ENCODE assay signal across 35 cellular contexts in the genomic region with DNA sequence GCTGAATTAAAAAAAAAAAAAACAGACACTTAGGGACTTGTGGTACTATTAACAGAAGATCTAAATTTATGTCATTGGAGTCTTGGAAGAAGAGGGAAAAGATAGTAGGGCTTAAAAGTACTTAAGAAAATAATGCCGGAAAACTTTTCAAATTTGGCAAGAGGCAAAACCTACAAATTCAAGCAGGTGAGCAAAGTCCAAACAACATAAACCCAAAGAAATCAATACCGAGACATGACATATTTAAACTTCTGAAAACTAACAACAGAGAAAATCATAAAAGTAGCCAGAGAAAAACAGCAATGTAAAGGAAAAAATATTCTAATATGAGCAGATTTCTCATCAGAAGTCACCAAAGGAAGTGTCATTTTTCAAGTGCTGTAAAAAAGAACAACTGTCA. TPM values are rescaled to one million over a fixed set of nuclear protein-coding genes. Genes with fewer than 3 reads are reported as not detected.
DNase-seq lines count a peak whose midpoint lies in the region; ATAC-seq, FAIRE-seq and TF ChIP-seq lines count a peak whose summit lies in the region.
"Had no signal": no experiment of that assay in that cellular context is flagged by ENCODE, and none has a peak within 500 bp of the region (broad histone marks: within the 10 kb centered on the region; RNA-seq: fewer than 3 reads in every experiment).

No MANE protein-coding gene starts in this region.

- CTCF ChIA-PET in HepG2 (lab: Yijun Ruan, JAX; ENCODE audit: low intra/inter-chr PET ratio, low total read pairs): no interaction called here
- CTCF ChIA-PET in CD4-positive, alpha-beta T cell (lab: Charles Lee): no interaction called here

- no peak for TF ChIP-seq POLR2A in HepG2 (IDR thresholded peaks at IDR 0.05; ENCODE audit: insufficient read depth in 1 of 2, low read depth in 2 of 2, low read length in 2 of 2)
- TF ChIP-seq POLR2A in right lobe of liver (IDR thresholded peaks at IDR 0.05): no peak

- no peak for FAIRE-seq in HepG2 (lab: Jason Lieb, UNC)
- FAIRE-seq: A549, D721Med had no signal

- no peaks in the 10 kb centered on the region for H3K9me3 ChIP-seq in HepG2 (ENCODE audit: low read length)
- H3K9me3 ChIP-seq in right lobe of liver: no peaks in the 10 kb centered on the region
- H3K9me3 ChIP-seq in OCI-LY3 (ENCODE audit: insufficient read depth, low read length): no peaks in the 10 kb centered on the region
- no peaks in the 10 kb centered on the region for H3K9me3 ChIP-seq in CD4-positive, alpha-beta T cell (ENCODE audit: control insufficient read depth, low read length)
- H3K9me3 ChIP-seq: BE2C had no signal

- DNase-seq in HepG2 (ENCODE audit: low spot score) (no peak), right lobe of liver (no peak), GM23338 (ENCODE audit: low spot score) (no peak), naive B cell (no peak)
- DNase-seq in CD4-positive, alpha-beta T cell: no peak
- DNase-seq: 8988T; ACHN; AML-193; BE2C; C1 segment of cervical spinal cord; Caco-2; Calu3; CD4-positive, alpha-beta memory T cell; CD4-positive, CD25-positive, alpha-beta regulatory T cell; CD8-positive, alpha-beta memory T cell; CD8-positive, alpha-beta T cell; COR-L47; DMS 273 treated with DMSO at 0.1 percent for 48 hours; DMS153; DMS53; DMS79; DMS79 treated with DMSO at 0.1 percent for 48 hours; DND-41; EL had no signal

- H3K79me2 ChIP-seq in HepG2 (ENCODE audit: insufficient read depth, low read length) (no peaks in the 10 kb centered on the region), GM23338 (replicated peaks; ENCODE audit: insufficient read depth) (no peaks in the 10 kb centered on the region), OCI-LY3 (ENCODE audit: low read length) (no peaks in the 10 kb centered on the region)

- 75% methylated on average over 2 of the region's 2 CpGs for WGBS in HepG2 (ENCODE audit: low lambda C conversion rate)
- 86% methylated on average over 2 of the region's 2 CpGs for WGBS in right lobe of liver (ENCODE audit: insufficient coverage, low coverage, low lambda C conversion rate, missing lambda C conversion rate)

- peak overlapping the region; percentile 38; the same call in 1 of the 2 replicates for H3K27ac Mint-ChIP-seq in GM23338
- peak overlapping the region in 4 of 6 donors; percentile 12 to 72 (median 37) for H3K27ac Mint-ChIP-seq in naive B cell
- no peak overlapping the region for H3K27ac Mint-ChIP-seq in CD4-positive, alpha-beta T cell
- H3K27ac Mint-ChIP-seq: B cell; CD14-positive monocyte; CD4-positive, alpha-beta memory T cell; CD4-positive, CD25-positive, alpha-beta regulatory T cell; CD8-positive, alpha-beta T cell had no signal

- H3K9ac ChIP-seq in HepG2 (ENCODE audit: insufficient read depth, low read depth, low read length) (no peak overlapping the region), OCI-LY3 (ENCODE audit: low read length) (no peak overlapping the region)
- H3K9ac ChIP-seq: BLaER1; BLaER1 treated with 17β-estradiol and CSF1 and Interleukin-3, amounts not matched to agents 10 nM and 100 nM had no signal

- H3K4me3 ChIP-seq in HepG2 (replicated peaks in 1 of 3; ENCODE audit: insufficient read depth in 1 of 3, low read depth in 2 of 3, low read length in 3 of 3) (no peak overlapping the region), right lobe of liver (no peak overlapping the region), GM23338 (no peak overlapping the region), OCI-LY3 (ENCODE audit: low read length) (no peak overlapping the region)
- H3K4me3 ChIP-seq: A549; BLaER1; BLaER1 treated with 17β-estradiol and CSF1 and Interleukin-3, amounts not matched to agents 10 nM and 100 nM had no signal

- BruUV-seq in HepG2 (replicated peaks; lab: Mats Ljungman, UMichigan): no TSS peak

- H3K4me1 Mint-ChIP-seq in GM23338 (peaks cover 13% of the 10 kb centered on the region), naive B cell (peaks cover 8 to 14% (median 13%) of the 10 kb centered on the region in 3 donors)
- no peaks in the 10 kb centered on the region for H3K4me1 Mint-ChIP-seq in CD4-positive, alpha-beta T cell (ENCODE audit: low read depth)
- H3K4me1 Mint-ChIP-seq: CD14-positive monocyte; CD8-positive, alpha-beta memory T cell had no signal

- POLR2A ChIA-PET in HepG2 (lab: Yijun Ruan, JAX): no interaction called here
- POLR2A ChIA-PET in CD4-positive, alpha-beta T cell (lab: Charles Lee): no interaction called here

- no peaks in the 10 kb centered on the region for H3F3A ChIP-seq in GM23338 (replicated peaks; ENCODE audit: low read depth)

- no peak overlapping the region for H3K4me2 ChIP-seq in HepG2 (ENCODE audit: low read depth, low read length)
- H3K4me2 ChIP-seq in GM23338: no peak overlapping the region
- 0 out of 2 replicates have a peak overlapping the region, but pooled peaks have one; percentile 3 for H3K4me2 ChIP-seq in OCI-LY3 (ENCODE audit: low read length)
- H3K4me2 ChIP-seq: A549; BLaER1; BLaER1 treated with 17β-estradiol and CSF1 and Interleukin-3, amounts not matched to agents 10 nM and 100 nM had no signal

- H3K9me3 Mint-ChIP-seq in GM23338 (peaks cover 2% of the 10 kb centered on the region; the same call in 1 of the 3 replicates), naive B cell (peaks cover 0 to 8% (median 3%) of the 10 kb centered on the region in 7 donors)
- no peaks in the 10 kb centered on the region for H3K9me3 Mint-ChIP-seq in CD4-positive, alpha-beta T cell
- H3K9me3 Mint-ChIP-seq: CD8-positive, alpha-beta T cell had no signal

- H3K27me3 Mint-ChIP-seq in GM23338 (ENCODE audit: insufficient read depth, low read depth, poor library complexity) (no peaks in the 10 kb centered on the region), naive B cell (no peaks in the 10 kb centered on the region)
- H3K27me3 Mint-ChIP-seq in CD4-positive, alpha-beta T cell: no peaks in the 10 kb centered on the region
- H3K27me3 Mint-ChIP-seq: B cell; CD4-positive, alpha-beta memory T cell; CD4-positive, CD25-positive, alpha-beta regulatory T cell had no signal

- H3K27ac ChIP-seq in HepG2 (ENCODE audit: extremely low read length, insufficient read depth, low read length): no peak overlapping the region
- no peak overlapping the region for H3K27ac ChIP-seq in right lobe of liver
- H3K27ac ChIP-seq in GM23338 (ENCODE audit: low read depth): no peak overlapping the region
- no peak overlapping the region for H3K27ac ChIP-seq in OCI-LY3 (ENCODE audit: low read length)
- no peak overlapping the region for H3K27ac ChIP-seq in CD4-positive, alpha-beta T cell (ENCODE audit: low read depth, low read length)
- H3K27ac ChIP-seq: 22Rv1; A549; BLaER1; BLaER1 treated with 17β-estradiol and CSF1 and Interleukin-3, amounts not matched to agents 10 nM and 100 nM; C4-2B had no signal

- TF ChIP-seq RAD21 in HepG2 (CRISPR knock-in tag; IDR thresholded peaks at IDR 0.05): no peak

- H3K36me3 ChIP-seq in HepG2 (replicated peaks in 1 of 2; ENCODE audit: control insufficient read depth in 1 of 2, insufficient read depth in 2 of 2, low read length in 2 of 2) (no peaks in the 10 kb centered on the region), right lobe of liver (peaks cover 0 to 1% (median 0%) of the 10 kb centered on the region in 4 donors), GM23338 (ENCODE audit: insufficient read depth) (no peaks in the 10 kb centered on the region), OCI-LY3 (replicated peaks; ENCODE audit: low read depth, low read length) (peaks cover 1% of the 10 kb centered on the region)
- H3K36me3 ChIP-seq: BE2C, BLaER1 had no signal

- H3K4me1 ChIP-seq in HepG2 (ENCODE audit: insufficient read depth, low read length) (peaks cover 8% of the 10 kb centered on the region), right lobe of liver (no peaks in the 10 kb centered on the region), GM23338 (ENCODE audit: insufficient read depth) (no peaks in the 10 kb centered on the region; the same call in 1 of the 2 replicates), OCI-LY3 (ENCODE audit: low read length) (peaks cover 5% of the 10 kb centered on the region)
- H3K4me1 ChIP-seq: BE2C, Caco-2 had no signal

- H4K20me1 ChIP-seq in HepG2 (ENCODE audit: insufficient read depth, low read length) (no peaks in the 10 kb centered on the region), GM23338 (replicated peaks; ENCODE audit: insufficient read depth) (no peaks in the 10 kb centered on the region), OCI-LY3 (ENCODE audit: insufficient read depth, low read length) (no peaks in the 10 kb centered on the region)
- H4K20me1 ChIP-seq: BLaER1; BLaER1 treated with 17β-estradiol and CSF1 and Interleukin-3, amounts not matched to agents 10 nM and 100 nM had no signal

- H3K9me2 ChIP-seq in GM23338 (ENCODE audit: insufficient read depth): no peaks in the 10 kb centered on the region

- H3K27me3 ChIP-seq in HepG2 (ENCODE audit: control insufficient read depth in 1 of 2, insufficient read depth in 2 of 2, low read length in 2 of 2) (no peaks in the 10 kb centered on the region), right lobe of liver (no peaks in the 10 kb centered on the region), GM23338 (ENCODE audit: insufficient read depth) (no peaks in the 10 kb centered on the region), OCI-LY3 (ENCODE audit: low read depth, low read length) (no peaks in the 10 kb centered on the region)
- no peaks in the 10 kb centered on the region for H3K27me3 ChIP-seq in CD4-positive, alpha-beta T cell (ENCODE audit: control insufficient read depth, insufficient read depth, low read length)
- H3K27me3 ChIP-seq: BE2C; BLaER1; BLaER1 treated with 17β-estradiol and CSF1 and Interleukin-3, amounts not matched to agents 10 nM and 100 nM had no signal

- ATAC-seq in HepG2 (no peak), right lobe of liver (no peak), GM23338 (no peak), naive B cell (ENCODE audit: low read depth in 2 of 2) (no peak), HG02610 (IDR thresholded peaks at IDR 0.05; ENCODE audit: unreplicated experiment) (no peak), GM21515 (IDR thresholded peaks at IDR 0.05; ENCODE audit: unreplicated experiment) (no peak)
- ATAC-seq in CD4-positive, alpha-beta T cell (ENCODE audit: poor library complexity): no peak
- ATAC-seq: A549; CD8-positive, alpha-beta T cell had no signal

- H2AFZ ChIP-seq in HepG2 (ENCODE audit: low read length): no peak overlapping the region
- H2AFZ ChIP-seq in GM23338: no peak overlapping the region
- H2AFZ ChIP-seq in OCI-LY3 (ENCODE audit: low read depth, low read length): no peak overlapping the region

- no peak overlapping the region for H3K4me3 Mint-ChIP-seq in GM23338
- peak overlapping the region in 1 of 8 donors; percentile 14 for H3K4me3 Mint-ChIP-seq in naive B cell
- H3K4me3 Mint-ChIP-seq in CD4-positive, alpha-beta T cell: no peak overlapping the region
- H3K4me3 Mint-ChIP-seq: B cell; CD14-positive monocyte; CD4-positive, alpha-beta memory T cell; CD4-positive, CD25-positive, alpha-beta regulatory T cell; CD8-positive, alpha-beta memory T cell; CD8-positive, alpha-beta T cell had no signal

- in situ Hi-C loops in HepG2 (cut with HindIII; ENCODE audit: extremely low pct_ligation_motif_present, low pct_unique_long_range_greater_than_20kb): no loop called here

- intact Hi-C loops in HepG2 (cut with micrococcal nuclease; ENCODE audit: unreplicated experiment): no loop called here
- intact Hi-C loops in right lobe of liver (cut with DNase I): no loop called here
- intact Hi-C loops in CD4-positive, alpha-beta T cell (cut with DNase I, micrococcal nuclease): no loop called here

- TF ChIP-seq EP300 in HepG2 (IDR thresholded peaks at IDR 0.05; ENCODE audit: low read depth in 2 of 2, low read length in 2 of 2): no peak
- TF ChIP-seq EP300 in HepG2 (CRISPR knock-in tag; IDR thresholded peaks at IDR 0.05; ENCODE audit: borderline replicate concordance): no peak

- TF ChIP-seq CTCF in HepG2 (CRISPR knock-in tag; IDR thresholded peaks at IDR 0.05) (no peak), right lobe of liver (IDR thresholded peaks at IDR 0.05) (no peak), GM23338 (conservative IDR thresholded peaks at IDR 0.05; ENCODE audit: low read depth in 2 of 2) (no peak), OCI-LY3 (IDR thresholded peaks at IDR 0.05; ENCODE audit: low read depth, low read length) (no peak)
- TF ChIP-seq CTCF in CD4-positive, alpha-beta T cell (IDR thresholded peaks at IDR 0.05): no peak

- H3K36me3 Mint-ChIP-seq in GM23338 (ENCODE audit: low read depth): no peaks in the 10 kb centered on the region
- H3K36me3 Mint-ChIP-seq in naive B cell: peaks cover 0 to 7% of the 10 kb centered on the region in 2 donors
- H3K36me3 Mint-ChIP-seq in CD4-positive, alpha-beta T cell (ENCODE audit: low read depth): peaks cover 4% of the 10 kb centered on the region
- H3K36me3 Mint-ChIP-seq: CD4-positive, CD25-positive, alpha-beta regulatory T cell had no signal

RNA-seq across cellular contexts. Expression of gene EPM2A, which starts 44.4 kb away (rescaled TPM):
- total RNA-seq in HepG2 (2016; rRNA removed; fragmentation: Illumina TruSeq; extraction: Trizol) (9.2 and 9.9 TPM in 2 replicates), right lobe of liver (1 to 10 TPM; 4.7 to 8.7 (median 6.8) TPM)
- 8.8 and 15.2 TPM in 2 replicates for total RNA-seq in HepG2 (2016; cell fraction: cytosol; rRNA removed; fragmentation: Illumina TruSeq; extraction: Trizol; ENCODE audit: low read depth)
- 10.6 and 10.7 TPM in 2 replicates for total RNA-seq in HepG2 (2016; cell fraction: insoluble cytoplasmic fraction; rRNA removed; fragmentation: Illumina TruSeq; extraction: Trizol)
- 9.2 and 10.4 TPM in 2 replicates for total RNA-seq in HepG2 (2016; cell fraction: membrane; rRNA removed; fragmentation: Illumina TruSeq; extraction: Trizol)
- total RNA-seq in HepG2 (2016; cell fraction: nucleus; rRNA removed; fragmentation: Illumina TruSeq; extraction: Trizol): 14.1 and 16.8 TPM in 2 replicates
- polyA plus RNA-seq in HepG2 (2011; rRNA removed) (4.6 and 6.7 TPM in 2 replicates), GM23338 (2016; fragmentation: Nextera tagmentation; extraction: Ambion mirVana) (3.5 and 3.7 TPM in 2 replicates), naive B cell (ENCODE audit: low read depth in 6 of 6) (10 to 100 TPM; 14.1 to 22.9 (median 17.1) TPM)
- 4.8 and 5.6 TPM in 2 replicates for polyA plus RNA-seq in HepG2 (2011; cell fraction: cytosol; rRNA removed)
- polyA plus RNA-seq in HepG2 (2011; cell fraction: nucleus; rRNA removed): 11.4 and 11.7 TPM in 2 replicates
- 5.2 TPM in 2 replicates for polyA plus RNA-seq in HepG2 (2012)
- polyA plus RNA-seq in HepG2 (2016; cell fraction: cytosol; fragmentation: Illumina TruSeq; extraction: Trizol; ENCODE audit: low read depth): 3.9 and 4.2 TPM in 2 replicates
- polyA plus RNA-seq in HepG2 (2016; cell fraction: insoluble cytoplasmic fraction; fragmentation: Illumina TruSeq; extraction: Trizol; ENCODE audit: low read depth): 7.7 and 8.5 TPM in 2 replicates
- polyA plus RNA-seq in HepG2 (2016; cell fraction: membrane; fragmentation: Illumina TruSeq; extraction: Trizol; ENCODE audit: low read depth): 7.6 and 8.0 TPM in 2 replicates
- polyA plus RNA-seq in HepG2 (2016; cell fraction: nucleus; fragmentation: Illumina TruSeq; extraction: Trizol; ENCODE audit: insufficient read depth, low read depth): 9.1 and 12.4 TPM in 2 replicates
- 4.9 and 11.6 TPM in 2 replicates for polyA minus RNA-seq in HepG2 (2011; rRNA and poly(A)+ RNA removed; ENCODE audit: low replicate concordance)
- polyA minus RNA-seq in HepG2 (2011; cell fraction: cytosol; rRNA and poly(A)+ RNA removed): 6.4 and 6.9 TPM in 2 replicates
- 33.6 and 34.5 TPM in 2 replicates for polyA minus RNA-seq in HepG2 (2011; cell fraction: nucleus; rRNA and poly(A)+ RNA removed)
- total RNA-seq in GM23338 (2014; rRNA removed; shearing (Covaris generic)): 8.0 and 17.8 TPM in 2 replicates
- 1 to 10 TPM; 5.0 to 5.7 TPM for total RNA-seq in CD4-positive, alpha-beta T cell
